ENCODE assay signal across 8 cellular contexts in genomic region chr2:85851253-85851955, GRCh38. TPM values are rescaled to one million over a fixed set of nuclear protein-coding genes. Genes with fewer than 3 reads are reported as not detected.
A peak's percentile ranks its signal among the peaks of the same experiment; 100 is the strongest.
DNase-seq lines count a peak whose midpoint lies in the region; ATAC-seq and TF ChIP-seq lines count a peak whose summit lies in the region.

No MANE protein-coding gene starts in this region.

- H3K27ac ChIP-seq in heart left ventricle (peak overlapping the region in 2 of 12 donors; percentile 56 to 96), uterus (peak overlapping the region; percentile 66 to 71)

- H3K36me3 ChIP-seq in heart left ventricle: peaks cover 0 to 41% (median 5%) of the 10 kb centered on the region in 9 donors
- peaks cover 23% of the 10 kb centered on the region for H3K36me3 ChIP-seq in adipocyte (ENCODE audit: control insufficient read depth, insufficient read depth, low read length, severe bottlenecking)
- H3K36me3 ChIP-seq in uterus: no peaks in the 10 kb centered on the region
- H3K36me3 ChIP-seq in BE2C: no peaks in the 10 kb centered on the region

- 76 to 85% (median 79%) methylated on average over 11 of the region's 11 CpGs for WGBS in heart left ventricle, 4 donors

- peak overlapping the region; percentile 5 for H3K9ac ChIP-seq in adipocyte (ENCODE audit: low read length)

- no peak for TF ChIP-seq POLR2A in heart left ventricle (IDR thresholded peaks at IDR 0.05)
- no peak for TF ChIP-seq POLR2A in uterus (IDR thresholded peaks at IDR 0.05)

- H3K4me1 ChIP-seq in heart left ventricle (peaks cover 0 to 50% (median 2%) of the 10 kb centered on the region in 12 donors), adipocyte (ENCODE audit: control insufficient read depth, insufficient read depth, low read length) (peaks cover 27% of the 10 kb centered on the region), uterus (no peaks in the 10 kb centered on the region), BE2C (no peaks in the 10 kb centered on the region)

- DNase-seq in heart left ventricle: peak in 1 of 5 donors; percentile 45
- DNase-seq in cardiac septum (ENCODE audit: low spot score): no peak
- DNase-seq in adipocyte (ENCODE audit: low read depth): peak; percentile 44
- DNase-seq in medulla oblongata (ENCODE audit: extremely low spot score): peak; percentile 81
- peak; percentile 63 to 69 for DNase-seq in uterus
- DNase-seq in cerebellar cortex (ENCODE audit: low spot score): no peak
- no peak for DNase-seq in BE2C
- DNase-seq in retina: no peak

- H3K27me3 ChIP-seq in heart left ventricle (no peaks in the 10 kb centered on the region), adipocyte (replicated peaks; ENCODE audit: control insufficient read depth, insufficient read depth, low read length) (no peaks in the 10 kb centered on the region), uterus (no peaks in the 10 kb centered on the region), BE2C (no peaks in the 10 kb centered on the region)

- H3K4me3 ChIP-seq in heart left ventricle (peak overlapping the region in 1 of 12 donors; percentile 20), adipocyte (ENCODE audit: low read length) (no peak overlapping the region), uterus (no peak overlapping the region), BE2C (ENCODE audit: low read depth, low read length) (no peak overlapping the region)

- H3K9me3 ChIP-seq in heart left ventricle: no peaks in the 10 kb centered on the region
- no peaks in the 10 kb centered on the region for H3K9me3 ChIP-seq in adipocyte (ENCODE audit: control insufficient read depth, low read length)
- no peaks in the 10 kb centered on the region for H3K9me3 ChIP-seq in uterus
- no peaks in the 10 kb centered on the region for H3K9me3 ChIP-seq in BE2C

- no peak for TF ChIP-seq CTCF in heart left ventricle (IDR thresholded peaks at IDR 0.05)
- no peak for TF ChIP-seq CTCF in uterus (IDR thresholded peaks at IDR 0.05)
- TF ChIP-seq CTCF in BE2C (IDR thresholded peaks at IDR 0.05; ENCODE audit: low read depth, low read length): no peak

- intact Hi-C loops in heart left ventricle (cut with DNase I) (no loop called here), cardiac septum (cut with DNase I) (no loop called here), uterus (cut with DNase I; ENCODE audit: low total_unique reads) (no loop called here)

- peak; percentile 27 to 60 (median 42) for ATAC-seq in heart left ventricle

RNA-seq across cellular contexts. Expression of gene ST3GAL5, which starts 37.4 kb away (rescaled TPM):
- total RNA-seq in heart left ventricle: 10 to 100 TPM in 2 of 9 donors, 1 to 10 TPM in 7; 2.0 to 21.1 (median 4.0) TPM
- 1 to 10 TPM; 3.2 to 4.3 TPM for polyA plus RNA-seq in heart left ventricle
- total RNA-seq in cardiac septum: 3.8 TPM
- 10 to 100 TPM; 12.3 to 52.9 (median 32.9) TPM for total RNA-seq in uterus
- polyA plus RNA-seq in BE2C (2012; ENCODE audit: insufficient read depth, insufficient read length, low read depth): 11.0 TPM

Comparison
In these comparisons a context has a peak if more than half of its experiments do, and no peak if none do; other contexts are left out.
1. DNase-seq: peak in adipocyte (single experiment), medulla oblongata (single experiment) and uterus (2 of 2); none in cardiac septum (single experiment), cerebellar cortex (single experiment), BE2C (single experiment) and retina (single experiment).